1 cellular context compared by ENCODE assay signal in the genomic region with DNA sequence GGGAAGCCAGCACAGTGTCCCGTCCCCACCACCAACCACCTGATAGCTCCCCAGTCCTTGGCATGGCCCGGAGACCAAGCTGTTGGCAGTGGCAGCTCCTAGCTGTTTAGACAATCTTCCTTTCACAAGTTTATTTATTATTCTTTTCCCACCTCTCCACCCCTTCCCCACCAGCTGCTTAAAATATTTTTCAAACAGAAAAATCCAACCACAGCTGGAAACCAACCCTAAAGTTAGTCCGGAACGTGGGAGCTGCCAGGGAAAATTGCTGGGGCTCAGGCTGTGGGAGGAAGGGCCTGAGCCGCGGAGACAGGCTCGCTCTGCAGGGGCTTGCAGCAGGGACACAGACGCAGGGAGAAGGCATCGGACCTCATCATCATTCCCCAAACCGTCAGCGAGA.
TF ChIP-seq lines count a peak whose summit lies in the region.

No MANE protein-coding gene starts in this region.

TF ChIP-seq in IMR-90, 13 proteins besides CTCF, POLR2A, EP300 and RAD21:
- no peak for TF ChIP-seq USF2 (IDR thresholded peaks at IDR 0.05; ENCODE audit: low read depth, low read length)
- TF ChIP-seq MAZ (IDR thresholded peaks at IDR 0.05; ENCODE audit: borderline replicate concordance, low read depth, low read length): no peak
- TF ChIP-seq CEBPB (IDR thresholded peaks at IDR 0.05; ENCODE audit: low read depth, low read length): no peak
- TF ChIP-seq BHLHE40 (IDR thresholded peaks at IDR 0.05; ENCODE audit: low read depth, low read length): no peak
